18 cellular contexts compared by ENCODE assay signal in genomic region chr5:90366972-90367371, GRCh38. TPM values are rescaled to one million over a fixed set of nuclear protein-coding genes. Genes with fewer than 3 reads are reported as not detected.
DNase-seq lines count a peak whose midpoint lies in the region; ATAC-seq, FAIRE-seq and TF ChIP-seq lines count a peak whose summit lies in the region.
"Had no signal": no experiment of that assay in that cellular context is flagged by ENCODE, and none has a peak within 500 bp of the region (broad histone marks: within the 10 kb centered on the region; RNA-seq: fewer than 3 reads in every experiment).

No MANE protein-coding gene starts in this region.

- no peak for TF ChIP-seq POLR2A in H1 (IDR thresholded peaks at IDR 0.05; ENCODE audit: control extremely low read depth in 1 of 2, low read depth in 2 of 2, low read length in 2 of 2)
- TF ChIP-seq POLR2A in gastroesophageal sphincter (IDR thresholded peaks at IDR 0.05): no peak

- H3K23ac ChIP-seq in H9 (ENCODE audit: insufficient read length, low read depth, low read length) (no peak overlapping the region), H1 (ENCODE audit: insufficient read length) (no peak overlapping the region), mesendoderm (ENCODE audit: low read length) (no peak overlapping the region)

- H2BK120ac ChIP-seq in H9 (ENCODE audit: low read depth, low read length, poor library complexity, severe bottlenecking) (no peak overlapping the region), H1 (replicated peaks; ENCODE audit: low read depth, low read length) (no peak overlapping the region), mesendoderm (ENCODE audit: low read depth, low read length) (no peak overlapping the region)

- H3K27me3 ChIP-seq in GM23338 (ENCODE audit: insufficient read depth): no peaks in the 10 kb centered on the region
- H3K27me3 ChIP-seq in H9 (ENCODE audit: insufficient read depth, low read length): no peaks in the 10 kb centered on the region
- no peaks in the 10 kb centered on the region for H3K27me3 ChIP-seq in H1 (replicated peaks in 1 of 4; ENCODE audit: control insufficient read depth in 3 of 4, extremely low read depth in 1 of 4, insufficient read depth in 3 of 4, low read length in 3 of 4)
- H3K27me3 ChIP-seq in mesendoderm (ENCODE audit: insufficient read depth, low read length, poor library complexity): no peaks in the 10 kb centered on the region
- H3K27me3 ChIP-seq in gastroesophageal sphincter: peaks cover 6% of the 10 kb centered on the region

- no peaks in the 10 kb centered on the region for H4K20me1 ChIP-seq in GM23338 (replicated peaks; ENCODE audit: insufficient read depth)
- no peaks in the 10 kb centered on the region for H4K20me1 ChIP-seq in H9 (ENCODE audit: control insufficient read depth, insufficient read depth, insufficient read length)
- no peaks in the 10 kb centered on the region for H4K20me1 ChIP-seq in H1 (replicated peaks in 1 of 2; ENCODE audit: control insufficient read depth in 1 of 2, insufficient read depth in 2 of 2, low read length in 2 of 2)

- peaks cover 8% of the 10 kb centered on the region; the same call in 2 of the 3 replicates for H3K4me1 Mint-ChIP-seq in GM23338
- H3K4me1 Mint-ChIP-seq in H9: peaks cover 10 to 14% of the 10 kb centered on the region in 2 experiments
- H3K4me1 Mint-ChIP-seq: CD4-positive, alpha-beta memory T cell; IgD-negative memory B cell had no signal

- POLR2A ChIA-PET in H1 (lab: Charles Lee; ENCODE audit: partially characterized antibody): no interaction called here

- H3K36me3 ChIP-seq in GM23338 (ENCODE audit: insufficient read depth) (0 out of 2 replicates have a peak, but pooled peaks cover 3% of the 10 kb centered on the region), H1 (ENCODE audit: control insufficient read depth in 2 of 4, insufficient read depth in 4 of 4, low read length in 3 of 4) (peaks cover 0 to 3% (median 0%) of the 10 kb centered on the region in 4 experiments; a peak in 2 of 8 replicates), mesendoderm (ENCODE audit: control insufficient read depth, insufficient read depth, low read length) (no peaks in the 10 kb centered on the region), gastroesophageal sphincter (no peaks in the 10 kb centered on the region)
- H3K36me3 ChIP-seq: BE2C had no signal

- peak; percentile 64 for ATAC-seq in GM23338
- ATAC-seq in gastroesophageal sphincter: no peak

- no peak overlapping the region for H3K4ac ChIP-seq in H9 (ENCODE audit: low read depth, low read length)
- H3K4ac ChIP-seq in H1 (replicated peaks; ENCODE audit: insufficient read length, low read depth, low read length): no peak overlapping the region
- H3K4ac ChIP-seq in mesendoderm (ENCODE audit: low read depth, low read length): no peak overlapping the region

- no peaks in the 10 kb centered on the region for H3K27me3 Mint-ChIP-seq in GM23338 (ENCODE audit: insufficient read depth, low read depth, poor library complexity)
- H3K27me3 Mint-ChIP-seq in H9 (ENCODE audit: low read depth): no peaks in the 10 kb centered on the region

- H3K56ac ChIP-seq in H9 (ENCODE audit: insufficient read length, low read depth, low read length): no peak overlapping the region
- no peak overlapping the region for H3K56ac ChIP-seq in H1 (replicated peaks; ENCODE audit: insufficient read length, low read depth, low read length)
- no peak overlapping the region for H3K56ac ChIP-seq in mesendoderm (ENCODE audit: low read length)

- H3K4me1 ChIP-seq in GM23338 (ENCODE audit: insufficient read depth): peaks cover 15% of the 10 kb centered on the region
- 0 out of 2 replicates have a peak, but pooled peaks cover 3% of the 10 kb centered on the region for H3K4me1 ChIP-seq in H9 (ENCODE audit: insufficient read depth, low read length)
- peaks cover 0 to 7% (median 3%) of the 10 kb centered on the region in 4 experiments; a peak in 3 of 7 replicates for H3K4me1 ChIP-seq in H1 (replicated peaks in 1 of 4; ENCODE audit: control insufficient read depth in 3 of 4, insufficient read depth in 4 of 4, low read length in 3 of 4)
- H3K4me1 ChIP-seq in mesendoderm (ENCODE audit: control insufficient read depth, low read depth, low read length): no peaks in the 10 kb centered on the region
- H3K4me1 ChIP-seq in gastroesophageal sphincter: no peaks in the 10 kb centered on the region
- H3K4me1 ChIP-seq: BE2C had no signal

- H3K27ac Mint-ChIP-seq in GM23338: peak overlapping the region; percentile 20
- peak overlapping the region; percentile 7 to 81 (median 46); a peak in 6 of 7 replicates for H3K27ac Mint-ChIP-seq in H9
- H3K27ac Mint-ChIP-seq: CD4-positive, alpha-beta memory T cell; HFFc6; IgD-negative memory B cell had no signal

- H4K5ac ChIP-seq in H9 (ENCODE audit: insufficient read length, low read depth, low read length) (no peak overlapping the region), H1 (ENCODE audit: insufficient read length, low read depth, low read length) (no peak overlapping the region), mesendoderm (ENCODE audit: low read length) (no peak overlapping the region)

- H2AFZ ChIP-seq in GM23338: no peak overlapping the region
- no peak overlapping the region for H2AFZ ChIP-seq in H9 (ENCODE audit: low read length)
- H2AFZ ChIP-seq in H1 (ENCODE audit: low read length): 0 out of 2 replicates have a peak overlapping the region, but pooled peaks have one; percentile 26

- CTCF ChIA-PET in H1 (lab: Charles Lee; ENCODE audit: partially characterized antibody): interaction anchor here (1.0 kb wide), 1 partner anchor 370 kb away, joined by 3 read pairs; no protein-coding TSS in a partner anchor

- H3K4me3 ChIP-seq in GM23338 (peak overlapping the region; percentile 13; the same call in 1 of the 2 replicates), H1 (ENCODE audit: extremely low read depth in 1 of 4, insufficient read depth in 2 of 4, low read depth in 3 of 4, low read length in 4 of 4) (peak overlapping the region in 1 of 4 experiments; percentile 33; a peak in 1 of 8 replicates), mesendoderm (ENCODE audit: low read length) (no peak overlapping the region), gastroesophageal sphincter (no peak overlapping the region)

- H2BK20ac ChIP-seq in H9 (ENCODE audit: low read depth, low read length, poor library complexity, severe bottlenecking) (no peak overlapping the region), H1 (ENCODE audit: low read length) (no peak overlapping the region)

- H2BK5ac ChIP-seq in H9 (ENCODE audit: insufficient read length, low read length) (no peak overlapping the region), H1 (ENCODE audit: low read depth, low read length) (no peak overlapping the region), mesendoderm (ENCODE audit: low read length) (no peak overlapping the region)

- no peak overlapping the region for H2BK15ac ChIP-seq in H9 (ENCODE audit: low read depth, low read length)
- no peak overlapping the region for H2BK15ac ChIP-seq in H1 (ENCODE audit: low read length)
- H2BK15ac ChIP-seq in mesendoderm (replicated peaks; ENCODE audit: low read depth): no peak overlapping the region

- H3K18ac ChIP-seq in H9 (ENCODE audit: insufficient read length, low read depth, low read length): no peak overlapping the region
- H3K18ac ChIP-seq in H1 (ENCODE audit: extremely low read depth, low read length): no peak overlapping the region
- no peak overlapping the region for H3K18ac ChIP-seq in mesendoderm (ENCODE audit: low read length)

- TF ChIP-seq CTCF in GM23338 (conservative IDR thresholded peaks at IDR 0.05; ENCODE audit: low read depth in 2 of 2) (no peak), H9 (conservative IDR thresholded peaks at IDR 0.05) (no peak), H1 (IDR thresholded peaks at IDR 0.05; ENCODE audit: control extremely low read depth in 1 of 3, insufficient read depth in 1 of 3, low read depth in 1 of 3, low read length in 3 of 3) (no peak), gastroesophageal sphincter (IDR thresholded peaks at IDR 0.05) (no peak)

- no peak for TF ChIP-seq EP300 in H1 (IDR thresholded peaks at IDR 0.05; ENCODE audit: borderline replicate concordance in 1 of 2, low read depth in 2 of 2, low read length in 2 of 2)
- no peak for TF ChIP-seq EP300 in gastroesophageal sphincter (IDR thresholded peaks at IDR 0.05)

- H3K14ac ChIP-seq in H9 (ENCODE audit: insufficient read depth, low read length) (no peak overlapping the region), H1 (ENCODE audit: insufficient read length) (no peak overlapping the region)

- H3K79me1 ChIP-seq in H9 (ENCODE audit: insufficient read depth, low read depth, low read length, poor library complexity, severe bottlenecking) (no peaks in the 10 kb centered on the region), H1 (ENCODE audit: low read depth, low read length) (no peaks in the 10 kb centered on the region), mesendoderm (ENCODE audit: low read length) (no peaks in the 10 kb centered on the region)

- H4K8ac ChIP-seq in H9 (replicated peaks; ENCODE audit: insufficient read length, low read depth, low read length) (no peak overlapping the region), H1 (ENCODE audit: extremely low read depth, insufficient read depth, low read length) (no peak overlapping the region), mesendoderm (ENCODE audit: low read depth, low read length) (no peak overlapping the region)

- H4K91ac ChIP-seq in H9 (ENCODE audit: insufficient read length, low read depth, low read length) (no peak overlapping the region), H1 (replicated peaks; ENCODE audit: insufficient read length, low read length) (no peak overlapping the region)

- H3K36me3 Mint-ChIP-seq in GM23338 (ENCODE audit: low read depth): peaks cover 27% of the 10 kb centered on the region
- H3K36me3 Mint-ChIP-seq in H9 (ENCODE audit: insufficient read depth in 1 of 3, low read depth in 3 of 3): peaks cover 16 to 43% (median 19%) of the 10 kb centered on the region in 3 experiments
- H3K36me3 Mint-ChIP-seq: CD4-positive, alpha-beta memory T cell; IgD-negative memory B cell had no signal

- H3T11ph ChIP-seq in H9 (ENCODE audit: low read length): no peak overlapping the region

- FAIRE-seq in H1 (lab: Jason Lieb, UNC): no peak
- FAIRE-seq: A204.1, D721Med had no signal

- no peaks in the 10 kb centered on the region for H3K9me2 ChIP-seq in GM23338 (ENCODE audit: insufficient read depth)

- H3K4me2 ChIP-seq in GM23338: peak overlapping the region; percentile 53
- peak overlapping the region; percentile 21 for H3K4me2 ChIP-seq in H9 (ENCODE audit: insufficient read depth, insufficient read length, low read length)
- peak overlapping the region in 1 of 2 experiments; percentile 18; a peak in 2 of 4 replicates for H3K4me2 ChIP-seq in H1 (ENCODE audit: insufficient read depth in 1 of 2, low read depth in 2 of 2, low read length in 2 of 2)
- no peak overlapping the region for H3K4me2 ChIP-seq in mesendoderm (ENCODE audit: low read length)

- no peaks in the 10 kb centered on the region for H3F3A ChIP-seq in GM23338 (replicated peaks; ENCODE audit: low read depth)

- H2BK12ac ChIP-seq in H9 (ENCODE audit: insufficient read length, low read depth, low read length) (no peak overlapping the region), H1 (ENCODE audit: low read depth, low read length) (no peak overlapping the region)

- H3K4me3 Mint-ChIP-seq in GM23338: peak overlapping the region; percentile 29; the same call in 1 of the 3 replicates
- H3K4me3 Mint-ChIP-seq in H9: no peak overlapping the region
- H3K4me3 Mint-ChIP-seq: CD4-positive, alpha-beta memory T cell; HFFc6; IgD-negative memory B cell had no signal

- H3K23me2 ChIP-seq in H9 (ENCODE audit: insufficient read length, low read depth, low read length, poor library complexity, severe bottlenecking): no peaks in the 10 kb centered on the region
- no peaks in the 10 kb centered on the region for H3K23me2 ChIP-seq in H1 (ENCODE audit: low read depth, low read length)

- no peak overlapping the region for H3K9ac ChIP-seq in H9 (ENCODE audit: extremely low read depth, insufficient read length, low read length)
- no peak overlapping the region for H3K9ac ChIP-seq in H1 (replicated peaks in 1 of 4; ENCODE audit: extremely low read depth in 1 of 4, low read depth in 3 of 4, low read length in 3 of 4)
- no peak overlapping the region for H3K9ac ChIP-seq in mesendoderm (ENCODE audit: low read length)

- WGBS in H9 (ENCODE audit: extremely low coverage, insufficient read length, low lambda C conversion rate): no CpG with 5 or more reads among the region's 3 CpGs
- WGBS in H1 (ENCODE audit: extremely low coverage in 1 of 2, insufficient coverage in 1 of 2, insufficient read length in 1 of 2, insufficient replicate concordance in 2 of 2, low coverage in 1 of 2, low lambda C conversion rate in 2 of 2, missing lambda C conversion rate in 1 of 2), 2 experiments: 20% methylated on average over 3 of the region's 3 CpGs; no CpG with 5 or more reads in 1 of the 2 experiments
- WGBS in mesendoderm (ENCODE audit: extremely low coverage, insufficient coverage, low lambda C conversion rate): no CpG with 5 or more reads among the region's 3 CpGs
- WGBS in gastroesophageal sphincter (ENCODE audit: low coverage in 1 of 2), 2 donors: 54 to 63% methylated on average over 3 of the region's 3 CpGs

- H3K9me3 ChIP-seq in H9 (ENCODE audit: control insufficient read depth, low read depth, low read length) (peaks cover 19% of the 10 kb centered on the region), H1 (ENCODE audit: insufficient read depth in 2 of 2, low read depth in 1 of 2, low read length in 1 of 2) (peaks cover 18 to 22% of the 10 kb centered on the region in 2 experiments), gastroesophageal sphincter (peaks cover 0 to 12% (median 0%) of the 10 kb centered on the region in 3 donors)
- H3K9me3 ChIP-seq: BE2C had no signal

- H3K79me2 ChIP-seq in GM23338 (replicated peaks; ENCODE audit: insufficient read depth) (no peaks in the 10 kb centered on the region), H9 (ENCODE audit: insufficient read depth, low read length) (no peaks in the 10 kb centered on the region), H1 (ENCODE audit: control insufficient read depth in 1 of 2, insufficient read depth in 2 of 2, low read length in 2 of 2) (no peaks in the 10 kb centered on the region), mesendoderm (ENCODE audit: control insufficient read depth, insufficient read depth, low read length) (no peaks in the 10 kb centered on the region)

- H2AK5ac ChIP-seq in H9 (ENCODE audit: insufficient read length, low read length) (no peak overlapping the region), H1 (ENCODE audit: low read depth, low read length) (no peak overlapping the region), mesendoderm (ENCODE audit: low read length) (no peak overlapping the region)

- H3K9me3 Mint-ChIP-seq in GM23338 (peaks cover 35% of the 10 kb centered on the region), H9 (peaks cover 27% of the 10 kb centered on the region in 2 experiments)
- H3K9me3 Mint-ChIP-seq: HFFc6 had no signal

- DNase-seq in GM23338 (ENCODE audit: low spot score) (peak; percentile 55), H9 (no peak), H1 (ENCODE audit: low read depth in 1 of 2, low spot score in 2 of 2) (no peak), mesendoderm (peak; percentile 14), COLO829 (ENCODE audit: low spot score) (no peak)
- no peak for DNase-seq in activated CD4-positive, CD25-positive, alpha-beta regulatory T cell (lab: John Stamatoyannopoulos, UW)
- DNase-seq: BE2C; CD4-positive, alpha-beta memory T cell; COR-L47; DMS153; GF-D8; HCEC 1CT; HFFc6 had no signal

- TF ChIP-seq RAD21 in H1 (IDR thresholded peaks at IDR 0.05 in 1 of 2, conservative IDR thresholded peaks at IDR 0.05 in 1 of 2; ENCODE audit: low read depth in 2 of 2, low read length in 2 of 2): no peak

- H3K27ac ChIP-seq in GM23338 (ENCODE audit: low read depth) (0 out of 2 replicates have a peak overlapping the region, but pooled peaks have one; percentile 2), H9 (ENCODE audit: insufficient read length, low read depth, low read length) (no peak overlapping the region), H1 (ENCODE audit: low read depth, low read length) (peak overlapping the region; percentile 25; the same call in 1 of the 2 replicates), mesendoderm (ENCODE audit: low read depth, low read length) (no peak overlapping the region), gastroesophageal sphincter (no peak overlapping the region)
- H3K27ac ChIP-seq: C4-2B had no signal

RNA-seq across cellular contexts. Expression of gene CETN3, which starts 42.6 kb away (rescaled TPM):
- 22.1 and 24.5 TPM in 2 replicates for total RNA-seq in GM23338 (2014; rRNA removed; shearing (Covaris generic))
- polyA plus RNA-seq in GM23338 (2016; fragmentation: Nextera tagmentation; extraction: Ambion mirVana): 100 and 107 TPM in 2 replicates
- total RNA-seq in H9 (2021): 31.1 and 36.3 TPM in 2 replicates
- 38.4 and 43.8 TPM in 2 replicates for total RNA-seq in H1 (2021; fragmentation: NEBNext Ultra II Directional; extraction: Animal tissue kit (Norgen Biotek cat#: 25700))
- polyA plus RNA-seq in H1 (2011; rRNA removed): 2.8 and 4.8 TPM in 2 replicates
- 22.0 TPM for polyA plus RNA-seq in H1 (2011; cell fraction: cytosol; rRNA removed)
- 0.96 TPM for polyA plus RNA-seq in H1 (2011; cell fraction: nucleus; rRNA removed)
- 20.8 to 48.4 TPM (median 22.5 TPM) in 4 replicates for polyA plus RNA-seq in H1 (2012, experiment 1 of 2)
- polyA plus RNA-seq in H1 (2012, experiment 2 of 2): 13.2 TPM
- polyA plus RNA-seq in H1 (2013, experiment 1 of 2): 22.6 TPM
- 22.4 TPM for polyA plus RNA-seq in H1 (2013, experiment 2 of 2)
- polyA minus RNA-seq in H1 (2011; rRNA and poly(A)+ RNA removed): 1.1 and 1.2 TPM in 2 replicates
- polyA minus RNA-seq in H1 (2011; cell fraction: cytosol; rRNA and poly(A)+ RNA removed): 7.6 TPM
- polyA minus RNA-seq in H1 (2011; cell fraction: nucleus; rRNA and poly(A)+ RNA removed): 4.6 TPM
- 25.2 TPM for polyA plus RNA-seq in mesendoderm (2013, experiment 1 of 2)
- 25.7 TPM for polyA plus RNA-seq in mesendoderm (2013, experiment 2 of 2)
- 10 to 100 TPM in 1 of 4 donors, 1 to 10 TPM in 3; 7.5 to 16.0 (median 8.7) TPM for total RNA-seq in gastroesophageal sphincter

Comparison
In these comparisons a context has a peak if more than half of its experiments do, and no peak if none do; other contexts are left out.
1. DNase-seq: peak in GM23338 (single experiment) and mesendoderm (single experiment); none in H9 (single experiment), H1 (0 of 2), COLO829 (single experiment) and activated CD4-positive, CD25-positive, alpha-beta regulatory T cell (0 of 4).
2. H3K27ac ChIP-seq: peak in GM23338 (single experiment) and H1 (single experiment); none in H9 (single experiment), mesendoderm (single experiment) and gastroesophageal sphincter (0 of 4).